In the genomic region with DNA sequence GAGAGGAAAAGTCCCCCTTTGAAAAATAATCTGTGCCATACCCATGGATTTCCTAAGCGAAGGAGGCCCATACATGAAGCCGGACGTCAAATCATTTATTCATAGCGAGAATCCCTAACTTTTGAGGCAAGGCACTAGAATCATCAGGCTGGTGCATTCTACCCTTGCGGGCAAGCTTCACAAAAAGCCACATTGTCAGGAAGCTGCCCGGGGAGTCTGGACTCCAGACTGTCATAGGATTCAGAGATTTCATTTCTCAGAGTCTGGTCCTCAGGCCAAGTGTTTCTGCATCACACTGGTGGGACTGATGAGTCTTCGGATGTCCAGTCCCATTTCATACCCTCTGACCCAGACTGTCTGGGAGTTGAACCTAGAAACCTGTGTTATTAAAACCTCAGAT, we compare ENCODE assay signal across 38 cellular contexts. TPM values are rescaled to one million over a fixed set of nuclear protein-coding genes. Genes with fewer than 3 reads are reported as not detected.
"Had no signal": no experiment of that assay in that cellular context is flagged by ENCODE, and none has a peak within 500 bp of the region (broad histone marks: within the 10 kb centered on the region; RNA-seq: fewer than 3 reads in every experiment).

No MANE protein-coding gene starts in this region.

- H3K27ac ChIP-seq: adrenal gland, cardiac muscle cell, VCaP had no signal

- H3K36me3 Mint-ChIP-seq: activated CD4-positive, alpha-beta memory T cell treated with anti-CD3 and anti-CD28 coated beads for 36 hours; activated naive CD4-positive, alpha-beta T cell treated with anti-CD3 and anti-CD28 coated beads, Interleukin-2, amount 50 U/mL, for 72 hours; activated naive CD8-positive, alpha-beta T cell treated with anti-CD3 and anti-CD28 coated beads for 36 hours; brain had no signal

- H3K27me3 ChIP-seq: adrenal gland, cardiac muscle cell had no signal

- H3K36me3 ChIP-seq: adrenal gland, cardiac muscle cell had no signal

- FAIRE-seq: bronchial epithelial cell, TTC549 had no signal

- H3K9me3 Mint-ChIP-seq: activated B cell treated with CpG ODN at 0.5 μM for 24 hours; activated CD4-positive, alpha-beta memory T cell treated with anti-CD3 and anti-CD28 coated beads for 36 hours; activated CD8-positive, alpha-beta T cell treated with anti-CD3 and anti-CD28 coated beads for 36 hours; activated naive CD4-positive, alpha-beta T cell treated with anti-CD3 and anti-CD28 coated beads for 36 hours; activated naive CD4-positive, alpha-beta T cell treated with anti-CD3 and anti-CD28 coated beads, Interleukin-2, amount 50 U/mL, for 72 hours; activated naive CD8-positive, alpha-beta T cell treated with anti-CD3 and anti-CD28 coated beads for 36 hours; activated T-cell treated with anti-CD3 and anti-CD28 coated beads, Interleukin-2, amount 50 U/mL, for 4 hours; activated T-cell treated with anti-CD3 and anti-CD28 coated beads, Interleukin-2, amount 50 U/mL, for 72 hours; activated T-helper 1 cell treated with anti-CD3 and anti-CD28 coated beads, Interleukin-12 subunit alpha, Interleukin-12 subunit beta, Interleukin-2, Interleukin-4 antibody, amounts not matched to agents 30 ng/mL and 10 ng/mL and 1 ng/mL, durations not matched to agents 14 hours and 24 hours and 36 hours; activated T-helper 17 cell treated with anti-CD3 and anti-CD28 coated beads, Interleukin-2, amount 50 U/mL, for 72 hours; central memory CD8-positive, alpha-beta T cell; T-helper 1 cell treated with Interleukin-12 subunit alpha and Interleukin-12 subunit beta and Interleukin-4 antibody, amounts not matched to agents 30 μg/mL and 1 μg/mL, for 36 hours; T-helper 2 cell treated with Interferon-gamma antibody and Interleukin-4, amounts not matched to agents 5 μg/mL and 100 μg/mL, for 36 hours had no signal

- H3K4me3 ChIP-seq: adrenal gland, cardiac muscle cell had no signal

- H3K4me1 Mint-ChIP-seq: activated B cell treated with CpG ODN at 0.5 μM for 24 hours; activated naive CD8-positive, alpha-beta T cell treated with anti-CD3 and anti-CD28 coated beads for 36 hours; central memory CD8-positive, alpha-beta T cell had no signal

- H3K4me3 Mint-ChIP-seq: activated B cell treated with CpG ODN at 0.5 μM for 24 hours; activated CD4-positive, alpha-beta memory T cell treated with anti-CD3 and anti-CD28 coated beads for 36 hours; activated CD8-positive, alpha-beta T cell treated with anti-CD3 and anti-CD28 coated beads for 36 hours; activated naive CD4-positive, alpha-beta T cell treated with anti-CD3 and anti-CD28 coated beads for 36 hours; activated naive CD8-positive, alpha-beta T cell treated with anti-CD3 and anti-CD28 coated beads for 36 hours; activated T-cell treated with anti-CD3 and anti-CD28 coated beads, Interleukin-2, amount 50 U/mL, for 4 hours; activated T-cell treated with anti-CD3 and anti-CD28 coated beads, Interleukin-2, amount 50 U/mL, for 72 hours; activated T-helper 1 cell treated with anti-CD3 and anti-CD28 coated beads, Interleukin-12 subunit alpha, Interleukin-12 subunit beta, Interleukin-2, Interleukin-4 antibody, amounts not matched to agents 30 ng/mL and 10 ng/mL and 1 ng/mL, durations not matched to agents 14 hours and 24 hours and 36 hours; activated T-helper 17 cell treated with anti-CD3 and anti-CD28 coated beads, Interleukin-2, amount 50 U/mL, for 72 hours; brain; central memory CD8-positive, alpha-beta T cell; T-helper 1 cell treated with Interleukin-12 subunit alpha and Interleukin-12 subunit beta and Interleukin-4 antibody, amounts not matched to agents 30 μg/mL and 1 μg/mL, for 36 hours; T-helper 2 cell treated with Interferon-gamma antibody and Interleukin-4, amounts not matched to agents 5 μg/mL and 100 μg/mL, for 36 hours had no signal

- H3K27ac Mint-ChIP-seq: activated B cell treated with CpG ODN at 0.5 μM for 24 hours; activated CD4-positive, alpha-beta memory T cell treated with anti-CD3 and anti-CD28 coated beads for 36 hours; activated CD8-positive, alpha-beta T cell treated with anti-CD3 and anti-CD28 coated beads for 36 hours; activated naive CD4-positive, alpha-beta T cell treated with anti-CD3 and anti-CD28 coated beads for 36 hours; activated naive CD4-positive, alpha-beta T cell treated with anti-CD3 and anti-CD28 coated beads, Interleukin-2, amount 50 U/mL, for 72 hours; activated naive CD8-positive, alpha-beta T cell treated with anti-CD3 and anti-CD28 coated beads for 36 hours; activated T-cell treated with anti-CD3 and anti-CD28 coated beads, Interleukin-2, amount 50 U/mL, for 72 hours; activated T-helper 1 cell treated with anti-CD3 and anti-CD28 coated beads, Interleukin-12 subunit alpha, Interleukin-12 subunit beta, Interleukin-2, Interleukin-4 antibody, amounts not matched to agents 30 ng/mL and 10 ng/mL and 1 ng/mL, durations not matched to agents 14 hours and 24 hours and 36 hours; activated T-helper 17 cell treated with anti-CD3 and anti-CD28 coated beads, Interleukin-2, amount 50 U/mL, for 72 hours; brain; T-helper 1 cell treated with Interleukin-12 subunit alpha and Interleukin-12 subunit beta and Interleukin-4 antibody, amounts not matched to agents 30 μg/mL and 1 μg/mL, for 36 hours; T-helper 2 cell treated with Interferon-gamma antibody and Interleukin-4, amounts not matched to agents 5 μg/mL and 100 μg/mL, for 36 hours had no signal

- DNase-seq: activated B cell treated with CpG ODN at 0.5 μM for 24 hours; activated CD4-positive, alpha-beta memory T cell treated with anti-CD3 and anti-CD28 coated beads for 36 hours; activated CD4-positive, alpha-beta T cell treated with anti-CD3 and anti-CD28 coated beads for 4 hours; activated CD4-positive, alpha-beta T cell treated with anti-CD3 and anti-CD28 coated beads, Interleukin-2, amount 50 U/mL, for 1 hour; activated CD4-positive, alpha-beta T cell treated with anti-CD3 and anti-CD28 coated beads, Interleukin-2, amount 50 U/mL, for 4 hours; activated CD4-positive, CD25-positive, alpha-beta regulatory T cell treated with anti-CD3 and anti-CD28 coated beads, Interleukin-2, amount 50 U/mL, for 72 hours; activated CD8-positive, alpha-beta memory T cell treated with anti-CD3 and anti-CD28 coated beads, Interleukin-2, amount 50 U/mL, for 4 hours; activated CD8-positive, alpha-beta T cell treated with anti-CD3 and anti-CD28 coated beads for 36 hours; activated effector memory CD4-positive, alpha-beta T cell treated with anti-CD3 and anti-CD28 coated beads, Interleukin-2, amount 50 U/mL, for 16 hours; activated gamma-delta T cell treated with Interleukin-2 at 50 U/mL for 16 hours; activated naive CD4-positive, alpha-beta T cell; activated naive CD4-positive, alpha-beta T cell treated with anti-CD3 and anti-CD28 coated beads for 36 hours; activated naive CD4-positive, alpha-beta T cell treated with anti-CD3 and anti-CD28 coated beads, Interleukin-2, amount 50 U/mL, for 16 hours; activated naive CD8-positive, alpha-beta T cell treated with anti-CD3 and anti-CD28 coated beads for 36 hours; activated T-cell treated with anti-CD3 and anti-CD28 coated beads for 4 hours; activated T-cell treated with anti-CD3 and anti-CD28 coated beads, Interleukin-2, amount 50 U/mL, for 1 hour; activated T-cell treated with anti-CD3 and anti-CD28 coated beads, Interleukin-2, amount 50 U/mL, for 4 hours; activated T-cell treated with anti-CD3 and anti-CD28 coated beads, Interleukin-2, amount 50 U/mL, for 72 hours; adrenal gland; amniotic stem cell; aorta; caudate nucleus; cerebellar nuclear complex; SW 1271; T-helper 1 cell; T-helper 2 cell; T-helper 9 cell had no signal

- H3K4me1 ChIP-seq: adrenal gland had no signal

- H3K9me3 ChIP-seq: adrenal gland had no signal

RNA-seq across cellular contexts. Expression of gene SLC9A4, which starts 8.9 kb away (rescaled TPM):
- total RNA-seq: activated naive CD8-positive, alpha-beta T cell treated with anti-CD3 and anti-CD28 coated beads for 36 hours; activated T-helper 1 cell treated with anti-CD3 and anti-CD28 coated beads, Interleukin-12 subunit alpha, Interleukin-12 subunit beta, Interleukin-2, Interleukin-4 antibody, amounts not matched to agents 30 ng/mL and 10 ng/mL and 1 ng/mL, durations not matched to agents 14 hours and 24 hours and 36 hours; adrenal gland; cardiac muscle cell had no signal
- polyA plus RNA-seq: adrenal gland, aorta had no signal

RNA-seq across cellular contexts. Expression of gene IL18RAP, which starts 59.0 kb away (rescaled TPM):
- total RNA-seq: bronchial epithelial cell had no signal
- polyA plus RNA-seq: cardiac muscle cell had no signal
